8 cellular contexts compared by ENCODE assay signal in genomic region chr11:114059278-114059983, GRCh38. TPM values are rescaled to one million over a fixed set of nuclear protein-coding genes. Genes with fewer than 3 reads are reported as not detected.
DNase-seq lines count a peak whose midpoint lies in the region; ATAC-seq and TF ChIP-seq lines count a peak whose summit lies in the region.

Gene ZBTB16, plus strand, starts transcription at chr11:114059711. Its CDS starts 3,590 bp downstream, at chr11:114063301.

- no TSS peak for BruUV-seq in PC-3 (replicated peaks; lab: Mats Ljungman, UMichigan)

- TF ChIP-seq CTCF in HFF-Myc (IDR thresholded peaks at IDR 0.05; ENCODE audit: low read depth, low read length, missing control alignments) (no peak), PC-3 (conservative IDR thresholded peaks at IDR 0.05; ENCODE audit: low read depth, low read length) (no peak), gastroesophageal sphincter (IDR thresholded peaks at IDR 0.05) (peak in 2 of 4 experiments; percentile 22 to 80), neural progenitor cell (IDR thresholded peaks at IDR 0.05) (no peak), type B pancreatic cell (conservative IDR thresholded peaks at IDR 0.05) (no peak)

- H4K20me1 ChIP-seq in PC-3 (ENCODE audit: low read length) (no peaks in the 10 kb centered on the region), neural progenitor cell (ENCODE audit: low read depth) (peaks cover 32% of the 10 kb centered on the region)

- DNase-seq in HFF-Myc (ENCODE audit: extremely low read depth, low read depth) (no peak), PC-3 (no peak), neural progenitor cell (ENCODE audit: low spot score) (peak; percentile 95), type B pancreatic cell (ENCODE audit: extremely low spot score, unreplicated experiment) (peak; percentile 83), HK-2 (ENCODE audit: unreplicated experiment) (no peak)
- DNase-seq in activated naive CD4-positive, alpha-beta T cell treated with anti-CD3 and anti-CD28 coated beads, Interleukin-2, amount 50 U/mL, for 16 hours, result peak; percentile 47

- no peak for ATAC-seq in PC-3
- peak; percentile 80 for ATAC-seq in gastroesophageal sphincter
- ATAC-seq in HG03175 (IDR thresholded peaks at IDR 0.05; ENCODE audit: unreplicated experiment), result no peak

- H3K4me3 ChIP-seq in HFF-Myc (replicated peaks; ENCODE audit: low read depth, low read length) (peak within 1 kb of the TSS; percentile 36), PC-3 (ENCODE audit: low read length) (peak within 1 kb of the TSS; percentile 57; the same call in 1 of the 2 replicates), gastroesophageal sphincter (peak within 1 kb of the TSS; percentile 55 to 100), neural progenitor cell (peak within 1 kb of the TSS; percentile 70)

- intact Hi-C loops in PC-3 (cut with micrococcal nuclease), result no loop called here

- H3K79me2 ChIP-seq in PC-3 (ENCODE audit: low read length) (no peaks in the 10 kb centered on the region), neural progenitor cell (ENCODE audit: low read depth) (peaks cover 44% of the 10 kb centered on the region)

- WGBS in gastroesophageal sphincter (ENCODE audit: low coverage in 1 of 2), 2 donors, result 0 to 2% methylated on average over 3 to 30 of the region's 71 CpGs

- peak within 1 kb of the TSS; percentile 99 for H3K4me3 Mint-ChIP-seq in neural progenitor cell
- H3K4me3 Mint-ChIP-seq in type B pancreatic cell, result peak within 1 kb of the TSS; percentile 94

- POLR2A ChIA-PET in PC-3 (lab: Charles Lee; ENCODE audit: unreplicated experiment), result no interaction called here

- no peaks in the 10 kb centered on the region for H3K9me2 ChIP-seq in PC-3 (replicated peaks; ENCODE audit: low read length)

- H3K36me3 Mint-ChIP-seq in neural progenitor cell (peaks cover 7% of the 10 kb centered on the region), type B pancreatic cell (no peaks in the 10 kb centered on the region)

- H3K4me2 ChIP-seq in PC-3 (ENCODE audit: low read length) (peak within 1 kb of the TSS; percentile 60), neural progenitor cell (peak within 1 kb of the TSS; percentile 98)

- no peak within 1 kb of the TSS for H3K9ac ChIP-seq in PC-3 (ENCODE audit: low read length)
- H3K9ac ChIP-seq in neural progenitor cell, result peak within 1 kb of the TSS; percentile 1

- H3K27ac Mint-ChIP-seq in neural progenitor cell, result peak within 1 kb of the TSS; percentile 97
- no peak within 1 kb of the TSS for H3K27ac Mint-ChIP-seq in type B pancreatic cell

- H3K9me3 ChIP-seq in PC-3 (ENCODE audit: low read length), result no peaks in the 10 kb centered on the region
- H3K9me3 ChIP-seq in gastroesophageal sphincter, result no peaks in the 10 kb centered on the region
- H3K9me3 ChIP-seq in neural progenitor cell (ENCODE audit: low read depth), result no peaks in the 10 kb centered on the region

- TF ChIP-seq POLR2A in gastroesophageal sphincter (IDR thresholded peaks at IDR 0.05), result peak; percentile 95 to 96

- H3K9me3 Mint-ChIP-seq in neural progenitor cell, result no peaks in the 10 kb centered on the region
- H3K9me3 Mint-ChIP-seq in type B pancreatic cell, result no peaks in the 10 kb centered on the region

- no peaks in the 10 kb centered on the region for H3F3A ChIP-seq in PC-3 (ENCODE audit: low read length, unreplicated experiment)
- H3F3A ChIP-seq in neural progenitor cell (ENCODE audit: low read depth), result peaks cover 40% of the 10 kb centered on the region

- H3K27me3 Mint-ChIP-seq in neural progenitor cell (ENCODE audit: insufficient read depth, low read depth) (peaks cover 23% of the 10 kb centered on the region), type B pancreatic cell (peaks cover 81% of the 10 kb centered on the region)

- H3K27ac ChIP-seq in PC-3 (ENCODE audit: low read length) (no peak within 1 kb of the TSS), gastroesophageal sphincter (peak within 1 kb of the TSS; percentile 92 to 100 (median 100)), neural progenitor cell (no peak within 1 kb of the TSS)

- H3K27me3 ChIP-seq in PC-3 (ENCODE audit: low read length) (peaks cover 94% of the 10 kb centered on the region), gastroesophageal sphincter (no peaks in the 10 kb centered on the region), neural progenitor cell (peaks cover 88% of the 10 kb centered on the region)

- H2AFZ ChIP-seq in PC-3 (ENCODE audit: low read length) (no peak within 1 kb of the TSS), neural progenitor cell (replicated peaks) (peak within 1 kb of the TSS; percentile 67)

- H3K4me1 ChIP-seq in PC-3 (ENCODE audit: insufficient read depth, low read length) (no peaks in the 10 kb centered on the region), gastroesophageal sphincter (peaks cover 0 to 42% (median 20%) of the 10 kb centered on the region in 3 donors), neural progenitor cell (peaks cover 40% of the 10 kb centered on the region)

- CTCF ChIA-PET in PC-3 (lab: Charles Lee), result no interaction called here

- H3K4me1 Mint-ChIP-seq in neural progenitor cell (peaks cover 59% of the 10 kb centered on the region), type B pancreatic cell (ENCODE audit: unreplicated experiment) (peaks cover 12% of the 10 kb centered on the region)

- H3K36me3 ChIP-seq in PC-3 (ENCODE audit: low read depth, low read length), result no peaks in the 10 kb centered on the region
- peaks cover 0 to 21% of the 10 kb centered on the region in 2 donors for H3K36me3 ChIP-seq in gastroesophageal sphincter
- no peaks in the 10 kb centered on the region for H3K36me3 ChIP-seq in neural progenitor cell

- no peak for TF ChIP-seq EP300 in gastroesophageal sphincter (IDR thresholded peaks at IDR 0.05)

RNA-seq across cellular contexts. Expression of gene ZBTB16, which starts in this region (rescaled TPM):
- not detected in 2 replicates for total RNA-seq in PC-3 (2014; rRNA removed)
- 100 to 1,000 TPM; 153 to 284 (median 232) TPM for total RNA-seq in gastroesophageal sphincter
- 17.7 and 29.7 TPM in 2 replicates for total RNA-seq in neural progenitor cell (ENCODE audit: low replicate concordance)
- 2.6 and 11.9 TPM in 2 replicates for total RNA-seq in type B pancreatic cell (ENCODE audit: low replicate concordance)

Comparison
In these comparisons a context has a peak if more than half of its experiments do, and no peak if none do; other contexts are left out.
1. DNase-seq: peak in activated naive CD4-positive, alpha-beta T cell treated with anti-CD3 and anti-CD28 coated beads, Interleukin-2, amount 50 U/mL, for 16 hours (single experiment), neural progenitor cell (single experiment) and type B pancreatic cell (single experiment); none in HFF-Myc (single experiment), PC-3 (single experiment) and HK-2 (single experiment).
2. H3K27ac ChIP-seq: peak in gastroesophageal sphincter (4 of 4); none in PC-3 (single experiment) and neural progenitor cell (single experiment).
3. Peak in every context shown above with its lines, with median percentiles within 50 percentile points of each other: H3K4me3 ChIP-seq.